In the genomic region with DNA sequence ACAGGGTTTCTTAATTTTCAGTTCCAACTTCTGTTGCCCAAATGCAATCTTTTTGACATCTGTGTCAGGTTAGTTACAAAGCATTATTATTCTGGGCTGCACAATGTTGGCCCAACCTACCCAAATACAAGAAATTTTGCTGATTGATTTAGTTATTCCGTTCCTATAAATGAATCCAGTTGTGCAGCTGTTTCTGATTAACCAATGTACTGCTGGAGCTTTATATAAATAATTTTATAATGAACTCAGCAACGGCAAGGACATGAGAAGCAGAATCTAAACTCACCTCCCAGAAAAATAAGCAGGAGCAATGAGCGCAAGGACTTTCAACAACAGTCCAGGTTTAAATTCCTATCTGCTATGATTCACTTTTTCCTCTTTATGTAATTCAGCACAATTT, we compare ENCODE assay signal across 1 cellular context.
TF ChIP-seq lines count a peak whose summit lies in the region.

No MANE protein-coding gene starts in this region.

TF ChIP-seq in SK-N-SH, 30 proteins besides CTCF, POLR2A, EP300 and RAD21 (continued from another document):
- TF ChIP-seq, protein P1, sequence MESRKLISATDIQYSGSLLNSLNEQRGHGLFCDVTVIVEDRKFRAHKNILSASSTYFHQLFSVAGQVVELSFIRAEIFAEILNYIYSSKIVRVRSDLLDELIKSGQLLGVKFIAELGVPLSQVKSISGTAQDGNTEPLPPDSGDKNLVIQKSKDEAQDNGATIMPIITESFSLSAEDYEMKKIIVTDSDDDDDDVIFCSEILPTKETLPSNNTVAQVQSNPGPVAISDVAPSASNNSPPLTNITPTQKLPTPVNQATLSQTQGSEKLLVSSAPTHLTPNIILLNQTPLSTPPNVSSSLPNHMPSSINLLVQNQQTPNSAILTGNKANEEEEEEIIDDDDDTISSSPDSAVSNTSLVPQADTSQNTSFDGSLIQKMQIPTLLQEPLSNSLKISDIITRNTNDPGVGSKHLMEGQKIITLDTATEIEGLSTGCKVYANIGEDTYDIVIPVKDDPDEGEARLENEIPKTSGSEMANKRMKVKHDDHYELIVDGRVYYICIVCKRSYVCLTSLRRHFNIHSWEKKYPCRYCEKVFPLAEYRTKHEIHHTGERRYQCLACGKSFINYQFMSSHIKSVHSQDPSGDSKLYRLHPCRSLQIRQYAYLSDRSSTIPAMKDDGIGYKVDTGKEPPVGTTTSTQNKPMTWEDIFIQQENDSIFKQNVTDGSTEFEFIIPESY (IDR thresholded peaks at IDR 0.05; ENCODE audit: borderline replicate concordance, low read depth) = no peak
- TF ChIP-seq, protein P2, sequence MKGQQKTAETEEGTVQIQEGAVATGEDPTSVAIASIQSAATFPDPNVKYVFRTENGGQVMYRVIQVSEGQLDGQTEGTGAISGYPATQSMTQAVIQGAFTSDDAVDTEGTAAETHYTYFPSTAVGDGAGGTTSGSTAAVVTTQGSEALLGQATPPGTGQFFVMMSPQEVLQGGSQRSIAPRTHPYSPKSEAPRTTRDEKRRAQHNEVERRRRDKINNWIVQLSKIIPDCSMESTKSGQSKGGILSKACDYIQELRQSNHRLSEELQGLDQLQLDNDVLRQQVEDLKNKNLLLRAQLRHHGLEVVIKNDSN (IDR thresholded peaks at IDR 0.05; ENCODE audit: borderline replicate concordance, low read depth) = no peak
- TF ChIP-seq JUND (IDR thresholded peaks at IDR 0.05) (no peak), FOXM1 (IDR thresholded peaks at IDR 0.05; ENCODE audit: low read depth) (0 out of 2 replicates have a peak, but pooled peaks have one; percentile 13), POLR2AphosphoS5 (IDR thresholded peaks at IDR 0.05; ENCODE audit: low read depth, low read length) (peak; percentile 28; the same call in 1 of the 2 replicates)
TF ChIP-seq in SK-N-SH: peak in this region for 4.
